Comparison of ENCODE assay signal across 8 cellular contexts in the genomic region with DNA sequence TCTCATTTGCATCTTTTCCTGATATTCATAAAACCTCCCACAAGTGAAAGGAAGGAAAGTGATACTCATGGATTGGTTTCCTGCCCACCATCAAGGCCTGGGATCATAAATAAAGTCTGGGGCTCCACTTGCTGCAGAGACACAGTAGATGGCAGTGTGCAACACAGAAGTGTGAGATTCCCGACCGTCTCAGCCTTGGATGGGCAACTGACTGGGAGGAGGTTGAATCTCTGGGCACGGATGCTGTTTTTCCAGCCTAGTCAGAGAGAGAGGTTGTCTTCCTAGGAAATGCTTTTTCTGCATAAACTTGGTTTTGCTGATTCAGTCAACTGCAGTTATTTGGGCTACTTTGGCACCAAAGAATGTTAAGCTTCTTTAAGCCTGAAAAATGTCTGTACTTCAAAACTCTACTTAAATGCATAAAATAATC. TPM values are rescaled to one million over a fixed set of nuclear protein-coding genes. Genes with fewer than 3 reads are reported as not detected.
DNase-seq lines count a peak whose midpoint lies in the region; ATAC-seq and TF ChIP-seq lines count a peak whose summit lies in the region.

No MANE protein-coding gene starts in this region.

- no peak overlapping the region for H3K27ac ChIP-seq in transverse colon

- no peak for TF ChIP-seq POLR2A in transverse colon (IDR thresholded peaks at IDR 0.05)

- peaks cover 40% of the 10 kb centered on the region for H3K4me1 Mint-ChIP-seq in brain

- peaks cover 0 to 7% (median 3%) of the 10 kb centered on the region in 5 experiments for H3K9me3 Mint-ChIP-seq in brain

- peak overlapping the region in 3 of 5 experiments; percentile 53 to 56 (median 54) for H3K4me3 Mint-ChIP-seq in brain

- TF ChIP-seq EP300 in transverse colon (IDR thresholded peaks at IDR 0.05; ENCODE audit: low read depth), result no peak

- DNase-seq in DMS79 treated with DMSO at 0.1 percent for 48 hours (lab: John Stamatoyannopoulos, UW) (peak; percentile 33), DMS79 (lab: John Stamatoyannopoulos, UW) (no peak), NCI-H2227 treated with DMSO at 0.1 percent for 48 hours (lab: John Stamatoyannopoulos, UW) (peak; percentile 64), iris pigment epithelial cell (ENCODE audit: low read depth) (peak; percentile 85), transverse colon (no peak)
- DNase-seq in activated naive CD4-positive, alpha-beta T cell (lab: John Stamatoyannopoulos, UW), result no peak

- in situ Hi-C loops in transverse colon (cut with MboI; ENCODE audit: low pct_ligation_motif_present in 1 of 4, low pct_unique_long_range_greater_than_20kb in 1 of 4, low sequenced_read_pairs in 3 of 4), result no loop called here

- no peaks in the 10 kb centered on the region for H3K36me3 ChIP-seq in transverse colon

- H3K9me3 ChIP-seq in transverse colon, result no peaks in the 10 kb centered on the region

- no peaks in the 10 kb centered on the region for H3K4me1 ChIP-seq in transverse colon

- H3K27me3 ChIP-seq in transverse colon, result no peaks in the 10 kb centered on the region

- H3K27ac Mint-ChIP-seq in brain, result peak overlapping the region in 4 of 5 experiments; percentile 69 to 92 (median 92)

- no peaks in the 10 kb centered on the region for H3K27me3 Mint-ChIP-seq in brain

- H3K36me3 Mint-ChIP-seq in brain, result no peaks in the 10 kb centered on the region

- H3K4me3 ChIP-seq in transverse colon, result no peak overlapping the region

- 34% methylated on average over 3 of the region's 3 CpGs; no CpG with 5 or more reads in 1 of the 2 donors for WGBS in transverse colon (ENCODE audit: low coverage in 1 of 2), 2 donors

- no peak for ATAC-seq in GM18861 (IDR thresholded peaks at IDR 0.05; ENCODE audit: unreplicated experiment)

- TF ChIP-seq CTCF in brain (conservative IDR thresholded peaks at IDR 0.05) (peak; percentile 68 to 83), transverse colon (IDR thresholded peaks at IDR 0.05) (peak in 4 of 5 experiments; percentile 17 to 36 (median 34))

- intact Hi-C loops in transverse colon (cut with DNase I; ENCODE audit: low total_unique reads), result no loop called here

RNA-seq across cellular contexts. Expression of gene RFPL4B, which starts 9.9 kb away (rescaled TPM):
- not detected for polyA plus RNA-seq in brain (ENCODE audit: insufficient read depth, low read depth, low replicate concordance)
- not detected for total RNA-seq in transverse colon

Comparison
In these comparisons a context has a peak if more than half of its experiments do, and no peak if none do; other contexts are left out.
1. DNase-seq: peak in DMS79 treated with DMSO at 0.1 percent for 48 hours (single experiment), NCI-H2227 treated with DMSO at 0.1 percent for 48 hours (single experiment) and iris pigment epithelial cell (single experiment); none in DMS79 (single experiment), transverse colon (single experiment) and activated naive CD4-positive, alpha-beta T cell (0 of 4).